In genomic region chr12:6559500-6559899, GRCh38 we compare ENCODE assay signal across 31 cellular contexts. TPM values are rescaled to one million over a fixed set of nuclear protein-coding genes. Genes with fewer than 3 reads are reported as not detected.
DNase-seq lines count a peak whose midpoint lies in the region; ATAC-seq, FAIRE-seq and TF ChIP-seq lines count a peak whose summit lies in the region.
"Had no signal": no experiment of that assay in that cellular context is flagged by ENCODE, and none has a peak within 500 bp of the region (broad histone marks: within the 10 kb centered on the region; RNA-seq: fewer than 3 reads in every experiment).

No MANE protein-coding gene starts in this region.

- H3K9me3 ChIP-seq in T-helper 17 cell (ENCODE audit: control insufficient read depth, low read length, poor library complexity, severe bottlenecking) (no peaks in the 10 kb centered on the region), kidney (ENCODE audit: control insufficient read depth in 1 of 2, low read length in 2 of 2) (no peaks in the 10 kb centered on the region), SJCRH30 (replicated peaks) (no peaks in the 10 kb centered on the region)
- H3K9me3 ChIP-seq: Peyer's patch, right atrium auricular region, tibial nerve had no signal

- no peak for FAIRE-seq in kidney (lab: Jason Lieb, UNC)
- FAIRE-seq: bronchial epithelial cell, colon, endothelial cell of umbilical vein, small intestine had no signal

- H3K4me1 ChIP-seq in kidney (ENCODE audit: control insufficient read depth in 1 of 2, insufficient read depth in 1 of 2, low read depth in 1 of 2, low read length in 2 of 2) (peaks cover 4 to 8% of the 10 kb centered on the region in 2 donors), SJCRH30 (no peaks in the 10 kb centered on the region)

- peaks cover 24 to 49% of the 10 kb centered on the region in 2 donors for H3K36me3 ChIP-seq in kidney (ENCODE audit: control insufficient read depth in 1 of 2, insufficient read depth in 2 of 2, low read length in 2 of 2)
- H3K36me3 ChIP-seq in SJCRH30, result peaks cover 60% of the 10 kb centered on the region

- ATAC-seq in T-helper 17 cell, result no peak
- ATAC-seq: activated CD8-positive, alpha-beta memory T cell treated with anti-CD3 and anti-CD28 coated beads, Interleukin-2, amount 10 ng/mL, durations not matched to agents 7 days and 5 days; activated T-cell treated with anti-CD3 and anti-CD28 coated beads, Interleukin-2, amount 50 U/mL, for 72 hours; left colon had no signal

- no peak overlapping the region for H3K4me3 Mint-ChIP-seq in T-helper 1 cell treated with Interleukin-12 subunit alpha and Interleukin-12 subunit beta and Interleukin-4 antibody, amounts not matched to agents 30 μg/mL and 1 μg/mL, for 36 hours
- no peak overlapping the region for H3K4me3 Mint-ChIP-seq in T-helper 17 cell
- H3K4me3 Mint-ChIP-seq: activated CD8-positive, alpha-beta memory T cell treated with anti-CD3 and anti-CD28 coated beads, Interleukin-2, amount 10 ng/mL, durations not matched to agents 7 days and 5 days; activated T-cell treated with anti-CD3 and anti-CD28 coated beads, Interleukin-2, amount 50 U/mL, for 72 hours; CD14-positive monocyte; HFFc6; nephron progenitor cell had no signal

- H3K27ac ChIP-seq in kidney (ENCODE audit: low read depth in 2 of 2, low read length in 2 of 2), result no peak overlapping the region
- H3K27ac ChIP-seq in SJCRH30, result no peak overlapping the region
- H3K27ac ChIP-seq: Peyer's patch, right atrium auricular region, tibial nerve had no signal

- no peaks in the 10 kb centered on the region for H3K9me3 Mint-ChIP-seq in T-helper 1 cell treated with Interleukin-12 subunit alpha and Interleukin-12 subunit beta and Interleukin-4 antibody, amounts not matched to agents 30 μg/mL and 1 μg/mL, for 36 hours
- H3K9me3 Mint-ChIP-seq: activated T-cell treated with anti-CD3 and anti-CD28 coated beads, Interleukin-2, amount 50 U/mL, for 72 hours; CD14-positive monocyte; HFFc6; IgD-negative memory B cell; nephron progenitor cell had no signal

- DNase-seq in T-helper 1 cell, result no peak
- DNase-seq in T-helper 17 cell, result no peak
- DNase-seq in kidney, result peak; percentile 0
- DNase-seq in stromal cell of bone marrow (ENCODE audit: low read depth), result peak; percentile 66
- DNase-seq in stimulated activated CD4-positive, alpha-beta T cell treated with anti-CD3 and anti-CD28 coated beads, Interleukin-2, amount 100 ng/mL, for 48 hours, result no peak
- DNase-seq in NCI-H1694 treated with DMSO at 0.1 percent for 48 hours (lab: John Stamatoyannopoulos, UW), result no peak
- no peak for DNase-seq in SJCRH30
- DNase-seq: 8988T; activated CD4-positive, alpha-beta T cell treated with anti-CD3 and anti-CD28 coated beads, Interleukin-2, amount 50 U/mL, for 1 hour; activated CD4-positive, CD25-positive, alpha-beta regulatory T cell; activated CD8-positive, alpha-beta memory T cell treated with anti-CD3 and anti-CD28 coated beads, Interleukin-2, amount 10 ng/mL, durations not matched to agents 7 days and 5 days; activated naive CD4-positive, alpha-beta T cell treated with anti-CD3 and anti-CD28 coated beads, Interleukin-2, amount 50 U/mL, for 16 hours; activated T-cell treated with anti-CD3 and anti-CD28 coated beads, Interleukin-2, amount 50 U/mL, for 72 hours; GOT3; HFFc6; hypothalamus; left colon; MV-4-11; NCI-H1436; nephron progenitor cell; Peyer's patch; small intestine; SW 1271 had no signal

- H3K9ac ChIP-seq in kidney (ENCODE audit: low read length in 2 of 2), result no peak overlapping the region

- H3K4me3 ChIP-seq in kidney (ENCODE audit: low read length in 2 of 2), result no peak overlapping the region
- H3K4me3 ChIP-seq in SJCRH30, result no peak overlapping the region
- H3K4me3 ChIP-seq: Peyer's patch, right atrium auricular region, tibial nerve had no signal

- peak overlapping the region; percentile 55 for H3K27ac Mint-ChIP-seq in T-helper 1 cell treated with Interleukin-12 subunit alpha and Interleukin-12 subunit beta and Interleukin-4 antibody, amounts not matched to agents 30 μg/mL and 1 μg/mL, for 36 hours
- H3K27ac Mint-ChIP-seq in T-helper 17 cell, result peak overlapping the region; percentile 81
- H3K27ac Mint-ChIP-seq: activated CD8-positive, alpha-beta memory T cell treated with anti-CD3 and anti-CD28 coated beads, Interleukin-2, amount 10 ng/mL, durations not matched to agents 7 days and 5 days; activated T-cell treated with anti-CD3 and anti-CD28 coated beads, Interleukin-2, amount 50 U/mL, for 72 hours; HFFc6; nephron progenitor cell had no signal

- no peaks in the 10 kb centered on the region for H3K27me3 Mint-ChIP-seq in T-helper 1 cell treated with Interleukin-12 subunit alpha and Interleukin-12 subunit beta and Interleukin-4 antibody, amounts not matched to agents 30 μg/mL and 1 μg/mL, for 36 hours (ENCODE audit: low read depth)
- H3K27me3 Mint-ChIP-seq in T-helper 17 cell, result no peaks in the 10 kb centered on the region
- H3K27me3 Mint-ChIP-seq: activated CD8-positive, alpha-beta memory T cell treated with anti-CD3 and anti-CD28 coated beads, Interleukin-2, amount 10 ng/mL, durations not matched to agents 7 days and 5 days had no signal

- H3K27me3 ChIP-seq in SJCRH30, result no peaks in the 10 kb centered on the region
- H3K27me3 ChIP-seq: Peyer's patch, right atrium auricular region, tibial nerve had no signal

- peaks cover 41% of the 10 kb centered on the region for H3K36me3 Mint-ChIP-seq in T-helper 1 cell treated with Interleukin-12 subunit alpha and Interleukin-12 subunit beta and Interleukin-4 antibody, amounts not matched to agents 30 μg/mL and 1 μg/mL, for 36 hours (ENCODE audit: low read depth)
- H3K36me3 Mint-ChIP-seq in T-helper 17 cell (ENCODE audit: low read depth), result peaks cover 3% of the 10 kb centered on the region

- H3K4me1 Mint-ChIP-seq in T-helper 1 cell treated with Interleukin-12 subunit alpha and Interleukin-12 subunit beta and Interleukin-4 antibody, amounts not matched to agents 30 μg/mL and 1 μg/mL, for 36 hours (ENCODE audit: low read depth), result peaks cover 28% of the 10 kb centered on the region
- peaks cover 19% of the 10 kb centered on the region for H3K4me1 Mint-ChIP-seq in T-helper 17 cell

- intact Hi-C loops in kidney (cut with DNase I), result no loop called here

- TF ChIP-seq CTCF in kidney (IDR thresholded peaks at IDR 0.05; ENCODE audit: borderline replicate concordance, extremely low read depth, insufficient read depth), result no peak

RNA-seq across cellular contexts. Expression of gene IFFO1, which starts 3.7 kb away (rescaled TPM):
- total RNA-seq in T-helper 17 cell (10 to 100 TPM; 29.3 to 37.3 TPM), kidney (21.5 TPM)
- 11.5 TPM for polyA plus RNA-seq in kidney (ENCODE audit: insufficient read depth, low read depth, low replicate concordance)
- total RNA-seq in SJCRH30 (2014; rRNA removed; shearing (Covaris generic)), result 10.3 and 13.8 TPM in 2 replicates

RNA-seq across cellular contexts. Expression of gene NOP2, which starts 8.6 kb away (rescaled TPM):
- total RNA-seq in T-helper 17 cell (100 to 1,000 TPM in 1 of 2 donors, 10 to 100 TPM in 1; 90.0 to 122 TPM), kidney (29.7 TPM)
- 12.2 TPM for polyA plus RNA-seq in kidney (ENCODE audit: insufficient read depth, low read depth, low replicate concordance)
- total RNA-seq in SJCRH30 (2014; rRNA removed; shearing (Covaris generic)), result 63.8 and 67.7 TPM in 2 replicates

RNA-seq across cellular contexts. Expression of gene GAPDH, which starts 25.2 kb away (rescaled TPM):
- total RNA-seq in T-helper 17 cell, result 100 to 1,000 TPM; 640 to 695 TPM
- 1,501 TPM for total RNA-seq in kidney
- 4,871 TPM for polyA plus RNA-seq in kidney (ENCODE audit: insufficient read depth, low read depth, low replicate concordance)
- 4,776 and 4,843 TPM in 2 replicates for total RNA-seq in SJCRH30 (2014; rRNA removed; shearing (Covaris generic))

RNA-seq across cellular contexts. Expression of gene CHD4, which starts 47.7 kb away (rescaled TPM):
- total RNA-seq in T-helper 17 cell (100 to 1,000 TPM; 461 to 574 TPM), kidney (224 TPM)
- 109 TPM for polyA plus RNA-seq in kidney (ENCODE audit: insufficient read depth, low read depth, low replicate concordance)
- total RNA-seq in SJCRH30 (2014; rRNA removed; shearing (Covaris generic)), result 300 and 311 TPM in 2 replicates

Comparison
In these comparisons a context has a peak if more than half of its experiments do, and no peak if none do; other contexts are left out.
1. DNase-seq: peak in kidney (single experiment) and stromal cell of bone marrow (single experiment); none in T-helper 1 cell (0 of 5), T-helper 17 cell (0 of 3), stimulated activated CD4-positive, alpha-beta T cell treated with anti-CD3 and anti-CD28 coated beads, Interleukin-2, amount 100 ng/mL, for 48 hours (0 of 2), NCI-H1694 treated with DMSO at 0.1 percent for 48 hours (single experiment) and SJCRH30 (0 of 2).